Comparison of ENCODE assay signal across 6 cellular contexts in genomic region chr6:31817929-31818511, GRCh38. TPM values are rescaled to one million over a fixed set of nuclear protein-coding genes. Genes with fewer than 3 reads are reported as not detected.
DNase-seq lines count a peak whose midpoint lies in the region; ATAC-seq, FAIRE-seq and TF ChIP-seq lines count a peak whose summit lies in the region.
"Not testable (repeated sequence)": the region's sequence is repeated elsewhere in the genome, so short reads cannot be mapped to it uniquely, and the experiment has no call there.

No MANE protein-coding gene starts in this region.

- CTCF ChIA-PET in activated naive CD4-positive, alpha-beta T cell treated with anti-CD3 and anti-CD28 coated beads, Interleukin-2, amount 10 ng/mL, durations not matched to agents 7 days and 5 days (lab: Charles Lee) = interaction anchor here (0.8 to 1.8 kb wide), 7 partner anchors 8 to 154 kb away, joined by 3 to 10 read pairs (median 5); partner anchors contain the start of genes DDAH2 and LSM2
- CTCF ChIA-PET in endothelial cell of umbilical vein (lab: Charles Lee) = interaction anchor here (0.6 to 1.0 kb wide), 3 partner anchors 11 to 183 kb away, joined by 3 to 4 read pairs (median 3); partner anchors contain the start of gene LSM2

- peak; percentile 60 for FAIRE-seq in endothelial cell of umbilical vein (lab: Jason Lieb, UNC)

- H3K36me3 Mint-ChIP-seq in activated naive CD4-positive, alpha-beta T cell treated with anti-CD3 and anti-CD28 coated beads, Interleukin-2, amount 10 ng/mL, durations not matched to agents 7 days and 5 days = peaks cover 18% of the 10 kb centered on the region

- intact Hi-C loops in endothelial cell of umbilical vein (cut with micrococcal nuclease); lower leg skin (cut with DNase I; ENCODE audit: low total_unique reads): not testable (repeated sequence)
- intact Hi-C loops in gastrocnemius medialis (cut with DNase I; ENCODE audit: low total_unique reads) = loop anchor here (5.0 kb wide), 1 partner anchor 1924 kb away; no protein-coding TSS in a partner anchor

- H3K27ac ChIP-seq in ACC112 (ENCODE audit: low read depth, low read length) = peak overlapping the region; percentile 51; the same call in 1 of the 2 replicates
- H3K27ac ChIP-seq in endothelial cell of umbilical vein (ENCODE audit: insufficient read depth, low read depth, low read length) = not testable (repeated sequence)
- H3K27ac ChIP-seq in gastrocnemius medialis = peak overlapping the region; percentile 97 to 98 (median 97)

- H3K4me1 Mint-ChIP-seq in activated naive CD4-positive, alpha-beta T cell treated with anti-CD3 and anti-CD28 coated beads, Interleukin-2, amount 10 ng/mL, durations not matched to agents 7 days and 5 days = peaks cover 61% of the 10 kb centered on the region

- H3K27ac Mint-ChIP-seq in activated naive CD4-positive, alpha-beta T cell treated with anti-CD3 and anti-CD28 coated beads, Interleukin-2, amount 10 ng/mL, durations not matched to agents 7 days and 5 days = peak overlapping the region; percentile 96

- not testable (repeated sequence) for H3K9me1 ChIP-seq in endothelial cell of umbilical vein (replicated peaks; ENCODE audit: control insufficient read depth, extremely low read depth, insufficient read depth, low read length)

- peaks cover 19% of the 10 kb centered on the region for H3K79me2 ChIP-seq in ACC112 (ENCODE audit: control insufficient read depth, insufficient read depth, low read length, unreplicated experiment)
- peaks cover 16% of the 10 kb centered on the region for H3K79me2 ChIP-seq in endothelial cell of umbilical vein (ENCODE audit: control insufficient read depth, insufficient read depth, low read length)

- not testable (repeated sequence) for H3K9ac ChIP-seq in endothelial cell of umbilical vein (replicated peaks; ENCODE audit: extremely low read depth, insufficient read depth, low read length)

- TF ChIP-seq CTCF in endothelial cell of umbilical vein (IDR thresholded peaks at IDR 0.05; ENCODE audit: extremely low read depth in 1 of 2, insufficient read depth in 1 of 2, low read depth in 1 of 2, low read length in 2 of 2); lower leg skin (IDR thresholded peaks at IDR 0.05); gastrocnemius medialis (IDR thresholded peaks at IDR 0.05 in 4 of 5, conservative IDR thresholded peaks at IDR 0.05 in 1 of 5): not testable (repeated sequence)

- ATAC-seq in gastrocnemius medialis = not testable (repeated sequence)

- POLR2A ChIA-PET in endothelial cell of umbilical vein (lab: Charles Lee) = interaction anchor here (0.8 kb wide), 1 partner anchor 9 kb away, joined by 3 read pairs; the partner anchor contains the start of gene HSPA1B

- BruUV-seq in endothelial cell of umbilical vein (replicated peaks; lab: Mats Ljungman, UMichigan) = not testable (repeated sequence)

- in situ Hi-C loops in gastrocnemius medialis (cut with MboI; ENCODE audit: low sequenced_read_pairs in 4 of 4) = loop anchor here in 1 of 4 donors (25.0 kb wide), 1 partner anchor 369 kb away; the partner anchor contains the start of genes AGER, AGPAT1, GPSM3 and PBX2

- H3K9me3 ChIP-seq in MG63; endothelial cell of umbilical vein (replicated peaks; ENCODE audit: control insufficient read depth, insufficient read depth, low read length); gastrocnemius medialis: not testable (repeated sequence)

- peak overlapping the region; percentile 72 for H3K4me3 ChIP-seq in ACC112 (ENCODE audit: low read depth, low read length)
- H3K4me3 ChIP-seq in MG63 = peak overlapping the region; percentile 54
- H3K4me3 ChIP-seq in endothelial cell of umbilical vein (replicated peaks in 1 of 3; ENCODE audit: insufficient read depth in 1 of 3, low read depth in 1 of 3, low read length in 3 of 3) = peak overlapping the region; percentile 33 to 62 (median 43)
- H3K4me3 ChIP-seq in lower leg skin (ENCODE audit: low read depth, poor library complexity, severe bottlenecking) = peak overlapping the region; percentile 20
- H3K4me3 ChIP-seq in gastrocnemius medialis = peak overlapping the region; percentile 57 to 68 (median 64)

- H2AFZ ChIP-seq in ACC112 (ENCODE audit: low read length, unreplicated experiment); endothelial cell of umbilical vein (ENCODE audit: low read depth, low read length): not testable (repeated sequence)

- not testable (repeated sequence) for H3K27me3 ChIP-seq in ACC112 (ENCODE audit: insufficient read depth, low read length); MG63; endothelial cell of umbilical vein (ENCODE audit: control insufficient read depth in 2 of 2, insufficient read depth in 2 of 2, low read length in 2 of 2); gastrocnemius medialis

- peak overlapping the region; percentile 89 for H3K4me3 Mint-ChIP-seq in activated naive CD4-positive, alpha-beta T cell treated with anti-CD3 and anti-CD28 coated beads, Interleukin-2, amount 10 ng/mL, durations not matched to agents 7 days and 5 days

- H3K36me3 ChIP-seq in ACC112 (ENCODE audit: insufficient read depth, low read length); MG63; endothelial cell of umbilical vein (ENCODE audit: control insufficient read depth in 2 of 2, extremely low read depth in 1 of 2, insufficient read depth in 2 of 2, low read length in 2 of 2); gastrocnemius medialis: not testable (repeated sequence)

- TF ChIP-seq POLR2A in endothelial cell of umbilical vein (IDR thresholded peaks at IDR 0.05; ENCODE audit: low read depth, low read length); lower leg skin (IDR thresholded peaks at IDR 0.05): not testable (repeated sequence)
- TF ChIP-seq POLR2A in gastrocnemius medialis (IDR thresholded peaks at IDR 0.05) = peak; percentile 22 to 42

- not testable (repeated sequence) for DNase-seq in MG63; endothelial cell of umbilical vein (ENCODE audit: low read depth, low spot score); lower leg skin (ENCODE audit: low spot score in 2 of 2)
- DNase-seq in activated naive CD4-positive, alpha-beta T cell treated with anti-CD3 and anti-CD28 coated beads, Interleukin-2, amount 10 ng/mL, durations not matched to agents 7 days and 5 days = peak; percentile 37
- DNase-seq in gastrocnemius medialis = peak in 1 of 2 donors; percentile 75

- not testable (repeated sequence) for H4K20me1 ChIP-seq in endothelial cell of umbilical vein (replicated peaks; ENCODE audit: control insufficient read depth, extremely low read depth, insufficient read depth, low read length)

- H3K9me3 Mint-ChIP-seq in activated naive CD4-positive, alpha-beta T cell treated with anti-CD3 and anti-CD28 coated beads, Interleukin-2, amount 10 ng/mL, durations not matched to agents 7 days and 5 days = not testable (repeated sequence)

- 11 to 29% methylated on average over 8 of the region's 8 CpGs for WGBS in lower leg skin, 2 donors

- H3K4me1 ChIP-seq in ACC112 (ENCODE audit: control insufficient read depth, insufficient read depth, low read length, unreplicated experiment) (peaks cover 33% of the 10 kb centered on the region), endothelial cell of umbilical vein (ENCODE audit: control insufficient read depth, extremely low read depth, insufficient read depth, low read length) (peaks cover 32% of the 10 kb centered on the region), gastrocnemius medialis (peaks cover 48 to 53% of the 10 kb centered on the region in 2 donors)

- dilution Hi-C loops in endothelial cell of umbilical vein (cut with MboI; ENCODE audit: extremely low pct_ligation_motif_present, low sequenced_read_pairs) = not testable (repeated sequence)

- peak overlapping the region; percentile 96 for H3K4me2 ChIP-seq in endothelial cell of umbilical vein (ENCODE audit: insufficient read depth, low read length)

- not testable (repeated sequence) for H3K27me3 Mint-ChIP-seq in activated naive CD4-positive, alpha-beta T cell treated with anti-CD3 and anti-CD28 coated beads, Interleukin-2, amount 10 ng/mL, durations not matched to agents 7 days and 5 days

RNA-seq across cellular contexts. Expression of gene HSPA1A, which starts 2.7 kb away (rescaled TPM):
- total RNA-seq in MG63 (2014; rRNA removed; shearing (Covaris generic); ENCODE audit: low replicate concordance) = 32.5 and 71.8 TPM in 2 replicates
- total RNA-seq in endothelial cell of umbilical vein (55.6 and 58.3 TPM in 2 replicates), lower leg skin (100 to 1,000 TPM; 237 to 342 (median 321) TPM), gastrocnemius medialis (100 to 1,000 TPM in 2 of 4 donors, 10 to 100 TPM in 2; 85.8 to 205 (median 111) TPM)
- 56.0 and 57.2 TPM in 2 replicates for polyA plus RNA-seq in endothelial cell of umbilical vein
- 36.9 and 38.7 TPM in 2 replicates for polyA plus RNA-seq in endothelial cell of umbilical vein (2011; cell fraction: cytosol; rRNA removed)
- 35.7 and 40.1 TPM in 2 replicates for polyA plus RNA-seq in endothelial cell of umbilical vein (2011; cell fraction: nucleus; rRNA removed)
- polyA plus RNA-seq in endothelial cell of umbilical vein (2012) = 36.6 and 43.0 TPM in 2 replicates
- 28.8 and 30.6 TPM in 2 replicates for polyA minus RNA-seq in endothelial cell of umbilical vein
- 183 TPM for polyA minus RNA-seq in endothelial cell of umbilical vein (2011; cell fraction: cytosol; rRNA and poly(A)+ RNA removed)
- 13.9 and 24.8 TPM in 2 replicates for polyA minus RNA-seq in endothelial cell of umbilical vein (2011; cell fraction: nucleus; rRNA and poly(A)+ RNA removed)

RNA-seq across cellular contexts. Expression of gene HSPA1L, which starts 2.9 kb away (rescaled TPM):
- 0.33 and 0.39 TPM in 2 replicates for total RNA-seq in MG63 (2014; rRNA removed; shearing (Covaris generic); ENCODE audit: low replicate concordance)
- 0.74 and 0.77 TPM in 2 replicates for total RNA-seq in endothelial cell of umbilical vein
- 0.32 and 0.35 TPM in 2 replicates for polyA plus RNA-seq in endothelial cell of umbilical vein
- 0.31 TPM in 2 replicates for polyA plus RNA-seq in endothelial cell of umbilical vein (2011; cell fraction: cytosol; rRNA removed)
- 0.34 and 0.38 TPM in 2 replicates for polyA plus RNA-seq in endothelial cell of umbilical vein (2011; cell fraction: nucleus; rRNA removed)
- polyA plus RNA-seq in endothelial cell of umbilical vein (2012) = 0.27 and 0.38 TPM in 2 replicates
- polyA minus RNA-seq in endothelial cell of umbilical vein = 0.79 and 1.7 TPM in 2 replicates
- polyA minus RNA-seq in endothelial cell of umbilical vein (2011; cell fraction: cytosol; rRNA and poly(A)+ RNA removed) = 0.72 TPM
- polyA minus RNA-seq in endothelial cell of umbilical vein (2011; cell fraction: nucleus; rRNA and poly(A)+ RNA removed) = not detected in 2 replicates
- total RNA-seq in lower leg skin = 1 to 10 TPM; 1.3 to 2.3 (median 1.8) TPM
- total RNA-seq in gastrocnemius medialis = 1 to 10 TPM; 1.1 to 7.1 (median 3.5) TPM

RNA-seq across cellular contexts. Expression of gene HSPA1B, which starts 9.5 kb away (rescaled TPM):
- total RNA-seq in MG63 (2014; rRNA removed; shearing (Covaris generic); ENCODE audit: low replicate concordance) = 48.7 and 72.1 TPM in 2 replicates
- total RNA-seq in endothelial cell of umbilical vein (49.3 and 54.0 TPM in 2 replicates), lower leg skin (100 to 1,000 TPM; 378 to 549 (median 420) TPM), gastrocnemius medialis (100 to 1,000 TPM in 2 of 4 donors, 10 to 100 TPM in 2; 71.5 to 178 (median 112) TPM)
- 27.1 and 31.7 TPM in 2 replicates for polyA plus RNA-seq in endothelial cell of umbilical vein
- 13.4 and 15.4 TPM in 2 replicates for polyA plus RNA-seq in endothelial cell of umbilical vein (2011; cell fraction: cytosol; rRNA removed)
- polyA plus RNA-seq in endothelial cell of umbilical vein (2011; cell fraction: nucleus; rRNA removed) = 23.8 and 26.3 TPM in 2 replicates
- polyA plus RNA-seq in endothelial cell of umbilical vein (2012) = 27.0 and 39.2 TPM in 2 replicates
- 30.0 and 46.3 TPM in 2 replicates for polyA minus RNA-seq in endothelial cell of umbilical vein
- polyA minus RNA-seq in endothelial cell of umbilical vein (2011; cell fraction: cytosol; rRNA and poly(A)+ RNA removed) = 261 TPM
- polyA minus RNA-seq in endothelial cell of umbilical vein (2011; cell fraction: nucleus; rRNA and poly(A)+ RNA removed) = 11.5 and 22.2 TPM in 2 replicates

RNA-seq across cellular contexts. Expression of gene LSM2, which starts 11.3 kb away (rescaled TPM):
- 57.0 and 58.4 TPM in 2 replicates for total RNA-seq in MG63 (2014; rRNA removed; shearing (Covaris generic); ENCODE audit: low replicate concordance)
- total RNA-seq in endothelial cell of umbilical vein (78.1 and 78.6 TPM in 2 replicates), lower leg skin (10 to 100 TPM; 24.7 to 34.5 (median 28.7) TPM), gastrocnemius medialis (10 to 100 TPM; 25.1 to 43.7 (median 32.9) TPM)
- polyA plus RNA-seq in endothelial cell of umbilical vein = 86.0 and 95.5 TPM in 2 replicates
- polyA plus RNA-seq in endothelial cell of umbilical vein (2011; cell fraction: cytosol; rRNA removed) = 92.9 and 111 TPM in 2 replicates
- polyA plus RNA-seq in endothelial cell of umbilical vein (2011; cell fraction: nucleus; rRNA removed) = 26.0 and 27.1 TPM in 2 replicates
- 71.2 and 88.1 TPM in 2 replicates for polyA plus RNA-seq in endothelial cell of umbilical vein (2012)
- polyA minus RNA-seq in endothelial cell of umbilical vein = 51.1 and 55.1 TPM in 2 replicates
- polyA minus RNA-seq in endothelial cell of umbilical vein (2011; cell fraction: cytosol; rRNA and poly(A)+ RNA removed) = 42.9 TPM
- polyA minus RNA-seq in endothelial cell of umbilical vein (2011; cell fraction: nucleus; rRNA and poly(A)+ RNA removed) = 6.0 and 7.9 TPM in 2 replicates

RNA-seq across cellular contexts. Expression of gene VARS1, which starts 22.5 kb away (rescaled TPM):
- 58.8 and 107 TPM in 2 replicates for total RNA-seq in MG63 (2014; rRNA removed; shearing (Covaris generic); ENCODE audit: low replicate concordance)
- total RNA-seq in endothelial cell of umbilical vein = 121 and 125 TPM in 2 replicates
- polyA plus RNA-seq in endothelial cell of umbilical vein = 36.5 and 37.4 TPM in 2 replicates
- polyA plus RNA-seq in endothelial cell of umbilical vein (2011; cell fraction: cytosol; rRNA removed) = 30.4 and 32.4 TPM in 2 replicates
- polyA plus RNA-seq in endothelial cell of umbilical vein (2011; cell fraction: nucleus; rRNA removed) = 85.3 and 94.4 TPM in 2 replicates
- polyA plus RNA-seq in endothelial cell of umbilical vein (2012) = 82.2 and 88.2 TPM in 2 replicates
- 86.2 and 91.8 TPM in 2 replicates for polyA minus RNA-seq in endothelial cell of umbilical vein
- polyA minus RNA-seq in endothelial cell of umbilical vein (2011; cell fraction: cytosol; rRNA and poly(A)+ RNA removed) = 60.1 TPM
- 38.8 and 39.1 TPM in 2 replicates for polyA minus RNA-seq in endothelial cell of umbilical vein (2011; cell fraction: nucleus; rRNA and poly(A)+ RNA removed)
- total RNA-seq in lower leg skin = 10 to 100 TPM; 39.2 to 53.9 (median 46.9) TPM
- 100 to 1,000 TPM in 1 of 4 donors, 10 to 100 TPM in 3; 39.2 to 102 (median 67.4) TPM for total RNA-seq in gastrocnemius medialis

Comparison
In these comparisons a context has a peak if more than half of its experiments do, and no peak if none do; other contexts are left out.
1. H3K4me3 ChIP-seq: peak in every context shown above with its lines; median percentile 72 in ACC112; 64 in gastrocnemius medialis; 54 in MG63; 43 in endothelial cell of umbilical vein; 20 in lower leg skin.